28 cellular contexts compared by ENCODE assay signal in the genomic region with DNA sequence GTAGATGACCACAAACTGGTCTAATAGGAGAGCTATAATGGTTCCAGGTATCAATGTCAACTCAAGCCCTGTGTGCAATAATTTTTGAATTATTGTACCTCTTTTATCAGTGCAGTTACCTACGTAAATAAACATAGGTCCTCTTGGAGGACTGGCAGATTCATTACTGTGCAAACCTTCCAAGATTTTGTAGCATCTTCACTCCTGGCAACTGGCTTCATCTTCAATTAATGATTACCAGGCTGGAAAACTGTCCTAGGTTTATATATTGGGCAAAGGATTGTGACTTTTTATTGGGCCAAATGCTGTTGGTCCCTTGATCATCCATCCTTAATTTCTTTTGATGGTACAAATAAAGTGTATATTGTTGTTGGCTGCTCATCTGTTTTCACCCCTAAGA. TPM values are rescaled to one million over a fixed set of nuclear protein-coding genes. Genes with fewer than 3 reads are reported as not detected.
"Had no signal": no experiment of that assay in that cellular context is flagged by ENCODE, and none has a peak within 500 bp of the region (broad histone marks: within the 10 kb centered on the region; RNA-seq: fewer than 3 reads in every experiment).

No MANE protein-coding gene starts in this region.

- H3K27ac ChIP-seq: stomach, suprapubic skin, testis, thoracic aorta, thyroid gland, tibial artery, tibial nerve, transverse colon, upper lobe of left lung, upper lobe of right lung, uterus, vagina had no signal

- H3K36me3 ChIP-seq: stomach, suprapubic skin, thoracic aorta, thyroid gland, tibial artery, tibial nerve, transverse colon, upper lobe of left lung, upper lobe of right lung, uterus, vagina had no signal

- H3K27me3 ChIP-seq: stomach, suprapubic skin, testis, thyroid gland, tibial artery, tibial nerve, transverse colon, upper lobe of left lung, upper lobe of right lung, uterus, vagina had no signal

- H3K4me1 ChIP-seq: stomach, suprapubic skin, testis, thyroid gland, tibial artery, tibial nerve, transverse colon, upper lobe of left lung, uterus, vagina had no signal

- H3K9me3 ChIP-seq: stomach, suprapubic skin, testis, thoracic aorta, thyroid gland, tibial nerve, transverse colon, upper lobe of left lung, upper lobe of right lung, vagina had no signal

- H3K4me3 ChIP-seq: stomach, suprapubic skin, testis, thoracic aorta, thyroid gland, tibial artery, tibial nerve, transverse colon, upper lobe of left lung, upper lobe of right lung, uterus, vagina had no signal

- ATAC-seq: stimulated activated effector memory CD8-positive, alpha-beta T cell treated with anti-CD3 and anti-CD28 coated beads, Interleukin-12 subunit alpha, Interleukin-12 subunit beta, amount 100 ng/mL, for 72 hours; stimulated activated memory B cell treated with anti-CD40 and anti-IgM and Interleukin-4, amounts not matched to agents 10 μg/mL and 1 μg/mL and 100 μg/mL, for 72 hours; stimulated activated naive B cell treated with anti-CD40 and anti-IgM and Interleukin-4, amounts not matched to agents 10 μg/mL and 1 μg/mL and 100 μg/mL, for 72 hours; stimulated activated naive CD8-positive, alpha-beta T cell treated with anti-CD3 and anti-CD28 coated beads, Interleukin-15, amount 100 ng/mL, for 72 hours; stimulated activated naive CD8-positive, alpha-beta T cell treated with anti-CD3 and anti-CD28 coated beads, Interleukin-15, Interleukin-2, amounts not matched to agents 100 U/mL and 50 U/mL, for 24 hours; upper lobe of right lung had no signal

- DNase-seq: stimulated activated CD4-positive, alpha-beta T cell treated with anti-CD3 and anti-CD28 coated beads, Interleukin-2, amount 100 ng/mL, for 48 hours; stimulated activated CD4-positive, alpha-beta T cell treated with anti-CD3 and anti-CD28 coated beads, Interleukin-4, amount 100 ng/mL, for 1 hour; stimulated activated CD4-positive, alpha-beta T cell treated with anti-CD3 and anti-CD28 coated beads, Interleukin-4, amount 100 ng/mL, for 24 hours; stimulated activated CD4-positive, alpha-beta T cell treated with anti-CD3 and anti-CD28 coated beads, Interleukin-4, amount 100 ng/mL, for 4 hours; stimulated activated CD8-positive, alpha-beta memory T cell treated with anti-CD3 and anti-CD28 coated beads, Interleukin-4, amount 100 ng/mL, for 48 hours; stimulated activated naive B cell treated with anti-CD40 and anti-IgM and Interleukin-4, amounts not matched to agents 10 μg/mL and 1 μg/mL and 100 μg/mL, for 72 hours; stimulated activated naive CD4-positive, alpha-beta T cell; stimulated activated naive CD4-positive, alpha-beta T cell treated with Interleukin-2 at 50 U/mL for 16 hours; stimulated activated naive CD8-positive, alpha-beta T cell treated with anti-CD3 and anti-CD28 coated beads, Interleukin-15, amount 100 ng/mL, for 72 hours; stimulated activated naive CD8-positive, alpha-beta T cell treated with anti-CD3 and anti-CD28 coated beads, Interleukin-15, Interleukin-2, amounts not matched to agents 100 U/mL and 50 U/mL, for 24 hours; stomach; substantia nigra; testis; thyroid gland; tibial artery; transverse colon; trophoblast cell; upper lobe of left lung; upper lobe of right lung; uterus had no signal

RNA-seq across cellular contexts. Expression of a gene that starts 35.6 kb away (rescaled TPM):
- total RNA-seq: subcutaneous adipose tissue, temporal lobe, thyroid gland, tibial nerve, vagina had no signal

RNA-seq across cellular contexts. Expression of a gene that starts 51.0 kb away (rescaled TPM):
- total RNA-seq: temporal lobe, thyroid gland, uterus, vagina had no signal
